Comparison of ENCODE assay signal across 1 cellular context in the genomic region with DNA sequence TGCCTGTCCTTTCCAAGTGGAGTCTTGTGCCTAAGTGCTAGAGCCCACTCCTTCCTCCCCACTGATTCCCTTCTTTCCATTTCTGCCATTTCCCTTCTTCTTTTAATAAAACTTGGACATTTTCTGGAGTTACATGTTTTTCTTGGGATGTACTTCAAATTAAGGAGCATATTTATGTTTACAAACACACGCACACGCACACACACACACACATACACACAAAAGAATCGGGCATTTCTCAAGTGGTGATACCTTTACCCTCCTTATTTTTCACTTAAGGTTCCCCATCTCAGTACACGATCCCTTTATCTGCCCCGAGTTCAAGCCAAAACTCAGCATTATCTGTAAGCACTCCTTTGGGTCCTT.
TF ChIP-seq lines count a peak whose summit lies in the region.

No MANE protein-coding gene starts in this region.

TF ChIP-seq in K562, 482 proteins besides CTCF, POLR2A, EP300 and RAD21 (continued from another document):
- TF ChIP-seq, protein P1, sequence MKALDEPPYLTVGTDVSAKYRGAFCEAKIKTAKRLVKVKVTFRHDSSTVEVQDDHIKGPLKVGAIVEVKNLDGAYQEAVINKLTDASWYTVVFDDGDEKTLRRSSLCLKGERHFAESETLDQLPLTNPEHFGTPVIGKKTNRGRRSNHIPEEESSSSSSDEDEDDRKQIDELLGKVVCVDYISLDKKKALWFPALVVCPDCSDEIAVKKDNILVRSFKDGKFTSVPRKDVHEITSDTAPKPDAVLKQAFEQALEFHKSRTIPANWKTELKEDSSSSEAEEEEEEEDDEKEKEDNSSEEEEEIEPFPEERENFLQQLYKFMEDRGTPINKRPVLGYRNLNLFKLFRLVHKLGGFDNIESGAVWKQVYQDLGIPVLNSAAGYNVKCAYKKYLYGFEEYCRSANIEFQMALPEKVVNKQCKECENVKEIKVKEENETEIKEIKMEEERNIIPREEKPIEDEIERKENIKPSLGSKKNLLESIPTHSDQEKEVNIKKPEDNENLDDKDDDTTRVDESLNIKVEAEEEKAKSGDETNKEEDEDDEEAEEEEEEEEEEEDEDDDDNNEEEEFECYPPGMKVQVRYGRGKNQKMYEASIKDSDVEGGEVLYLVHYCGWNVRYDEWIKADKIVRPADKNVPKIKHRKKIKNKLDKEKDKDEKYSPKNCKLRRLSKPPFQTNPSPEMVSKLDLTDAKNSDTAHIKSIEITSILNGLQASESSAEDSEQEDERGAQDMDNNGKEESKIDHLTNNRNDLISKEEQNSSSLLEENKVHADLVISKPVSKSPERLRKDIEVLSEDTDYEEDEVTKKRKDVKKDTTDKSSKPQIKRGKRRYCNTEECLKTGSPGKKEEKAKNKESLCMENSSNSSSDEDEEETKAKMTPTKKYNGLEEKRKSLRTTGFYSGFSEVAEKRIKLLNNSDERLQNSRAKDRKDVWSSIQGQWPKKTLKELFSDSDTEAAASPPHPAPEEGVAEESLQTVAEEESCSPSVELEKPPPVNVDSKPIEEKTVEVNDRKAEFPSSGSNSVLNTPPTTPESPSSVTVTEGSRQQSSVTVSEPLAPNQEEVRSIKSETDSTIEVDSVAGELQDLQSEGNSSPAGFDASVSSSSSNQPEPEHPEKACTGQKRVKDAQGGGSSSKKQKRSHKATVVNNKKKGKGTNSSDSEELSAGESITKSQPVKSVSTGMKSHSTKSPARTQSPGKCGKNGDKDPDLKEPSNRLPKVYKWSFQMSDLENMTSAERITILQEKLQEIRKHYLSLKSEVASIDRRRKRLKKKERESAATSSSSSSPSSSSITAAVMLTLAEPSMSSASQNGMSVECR (CRISPR knock-in tag; IDR thresholded peaks at IDR 0.05), result peak; percentile 14
- TF ChIP-seq, protein P2, sequence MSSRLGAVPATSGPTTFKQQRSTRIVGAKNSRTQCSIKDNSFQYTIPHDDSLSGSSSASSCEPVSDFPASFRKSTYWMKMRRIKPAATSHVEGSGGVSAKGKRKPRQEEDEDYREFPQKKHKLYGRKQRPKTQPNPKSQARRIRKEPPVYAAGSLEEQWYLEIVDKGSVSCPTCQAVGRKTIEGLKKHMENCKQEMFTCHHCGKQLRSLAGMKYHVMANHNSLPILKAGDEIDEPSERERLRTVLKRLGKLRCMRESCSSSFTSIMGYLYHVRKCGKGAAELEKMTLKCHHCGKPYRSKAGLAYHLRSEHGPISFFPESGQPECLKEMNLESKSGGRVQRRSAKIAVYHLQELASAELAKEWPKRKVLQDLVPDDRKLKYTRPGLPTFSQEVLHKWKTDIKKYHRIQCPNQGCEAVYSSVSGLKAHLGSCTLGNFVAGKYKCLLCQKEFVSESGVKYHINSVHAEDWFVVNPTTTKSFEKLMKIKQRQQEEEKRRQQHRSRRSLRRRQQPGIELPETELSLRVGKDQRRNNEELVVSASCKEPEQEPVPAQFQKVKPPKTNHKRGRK (tag; IDR thresholded peaks at IDR 0.05), result 0 out of 2 replicates have a peak, but pooled peaks have one; percentile 30
- TF ChIP-seq KDM5B (IDR thresholded peaks at IDR 0.05; ENCODE audit: insufficient replicate concordance, low read depth, low read length) (peak; percentile 37), ZNF197 (CRISPR knock-in tag; IDR thresholded peaks at IDR 0.05; ENCODE audit: low read depth) (no peak), FOS (IDR thresholded peaks at IDR 0.05; ENCODE audit: extremely low read depth, insufficient read length) (no peak), PHF21A (IDR thresholded peaks at IDR 0.05; ENCODE audit: borderline replicate concordance, low read depth) (no peak), TAF7 (tag; IDR thresholded peaks at IDR 0.05) (peak; percentile 62; the same call in 1 of the 2 replicates), CXXC5 (CRISPR knock-in tag; IDR thresholded peaks at IDR 0.05) (no peak), KLF13 (tag; IDR thresholded peaks at IDR 0.05; ENCODE audit: borderline replicate concordance, low read depth) (no peak), ZNF133 (CRISPR knock-in tag; IDR thresholded peaks at IDR 0.05) (no peak)
- TF ChIP-seq, protein P3, sequence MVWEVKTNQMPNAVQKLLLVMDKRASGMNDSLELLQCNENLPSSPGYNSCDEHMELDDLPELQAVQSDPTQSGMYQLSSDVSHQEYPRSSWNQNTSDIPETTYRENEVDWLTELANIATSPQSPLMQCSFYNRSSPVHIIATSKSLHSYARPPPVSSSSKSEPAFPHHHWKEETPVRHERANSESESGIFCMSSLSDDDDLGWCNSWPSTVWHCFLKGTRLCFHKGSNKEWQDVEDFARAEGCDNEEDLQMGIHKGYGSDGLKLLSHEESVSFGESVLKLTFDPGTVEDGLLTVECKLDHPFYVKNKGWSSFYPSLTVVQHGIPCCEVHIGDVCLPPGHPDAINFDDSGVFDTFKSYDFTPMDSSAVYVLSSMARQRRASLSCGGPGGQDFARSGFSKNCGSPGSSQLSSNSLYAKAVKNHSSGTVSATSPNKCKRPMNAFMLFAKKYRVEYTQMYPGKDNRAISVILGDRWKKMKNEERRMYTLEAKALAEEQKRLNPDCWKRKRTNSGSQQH (CRISPR knock-in tag; IDR thresholded peaks at IDR 0.05), result peak; percentile 26; the same call in 1 of the 2 replicates
